Comparison of ENCODE assay signal across 9 cellular contexts in the genomic region with DNA sequence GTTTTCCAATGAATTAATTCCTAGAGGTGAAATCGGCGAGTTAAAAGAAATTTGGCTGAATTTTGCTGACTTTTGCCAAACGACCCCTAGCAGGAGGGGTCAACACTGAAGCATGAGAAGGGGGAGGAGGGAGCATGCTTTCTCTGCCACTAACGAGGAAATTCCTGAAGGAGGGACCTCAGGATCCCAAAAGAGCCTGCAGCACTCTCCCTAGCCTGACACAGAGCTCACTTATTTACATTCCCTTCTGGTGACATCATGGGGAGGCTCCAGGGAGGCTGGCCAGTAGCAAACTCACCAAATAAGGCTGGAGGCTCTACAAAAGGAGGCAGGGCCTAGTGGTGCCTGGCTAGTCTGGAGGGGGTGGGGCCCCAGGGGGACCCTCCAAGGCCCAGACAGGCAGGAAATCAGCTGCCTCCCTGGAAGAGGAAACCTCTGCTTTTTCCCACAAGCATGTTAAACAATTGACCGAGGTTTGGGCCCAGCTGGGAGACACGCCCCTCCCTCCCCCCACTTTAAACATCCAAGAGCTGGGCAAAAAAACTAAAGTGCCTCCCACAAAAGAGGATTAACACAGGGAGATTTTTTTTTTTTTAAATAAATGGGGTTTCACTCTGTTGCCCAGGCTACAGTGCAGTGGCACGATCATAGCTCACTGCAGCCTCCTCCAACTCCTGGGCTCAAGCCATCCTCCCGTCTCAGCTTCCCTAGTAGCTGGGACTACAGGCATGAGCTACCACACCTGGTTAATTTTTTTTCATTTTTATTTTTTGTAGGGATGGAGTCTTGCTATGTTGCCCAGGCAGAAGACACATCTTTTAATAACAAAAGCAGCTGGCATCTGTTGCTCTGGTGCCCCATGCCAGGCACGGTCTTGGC. TPM values are rescaled to one million over a fixed set of nuclear protein-coding genes. Genes with fewer than 3 reads are reported as not detected.
DNase-seq lines count a peak whose midpoint lies in the region; ATAC-seq and TF ChIP-seq lines count a peak whose summit lies in the region.
"Had no signal": no experiment of that assay in that cellular context is flagged by ENCODE, and none has a peak within 500 bp of the region (broad histone marks: within the 10 kb centered on the region; RNA-seq: fewer than 3 reads in every experiment).

No MANE protein-coding gene starts in this region.

- DNase-seq in CD8-positive, alpha-beta memory T cell, result no peak
- peak; percentile 96 for DNase-seq in HuH-7.5 (ENCODE audit: low spot score)
- no peak for DNase-seq in activated T-helper 2 cell treated with anti-CD3 and anti-CD28 coated beads, Interferon-gamma antibody, Interleukin-2, Interleukin-4, amounts not matched to agents 10 μg/mL and 5 μg/mL and 100 μg/mL, durations not matched to agents 14 hours and 24 hours and 36 hours (ENCODE audit: low spot score)
- DNase-seq in Right ventricle myocardium superior, result peak; percentile 91
- peak; percentile 85 to 91 (median 88) for DNase-seq in ovary
- DNase-seq in inferior parietal cortex (ENCODE audit: extremely low spot score), result no peak
- DNase-seq in germinal center (ENCODE audit: low spot score), result no peak
- no peak for DNase-seq in NCI-H1417 treated with DMSO at 0.1 percent for 48 hours (lab: John Stamatoyannopoulos, UW)

- H3K36me3 ChIP-seq in CD8-positive, alpha-beta memory T cell (ENCODE audit: insufficient read depth, low read length), result peaks cover 8% of the 10 kb centered on the region
- H3K36me3 ChIP-seq in ovary, result no peaks in the 10 kb centered on the region

- H3K4me3 ChIP-seq in CD8-positive, alpha-beta memory T cell (ENCODE audit: low read length), result no peak overlapping the region
- no peak overlapping the region for H3K4me3 ChIP-seq in ovary

- H3K9me3 Mint-ChIP-seq in CD8-positive, alpha-beta memory T cell, result no peaks in the 10 kb centered on the region
- H3K9me3 Mint-ChIP-seq in activated T-helper 2 cell treated with anti-CD3 and anti-CD28 coated beads, Interferon-gamma antibody, Interleukin-2, Interleukin-4, amounts not matched to agents 10 μg/mL and 5 μg/mL and 100 μg/mL, durations not matched to agents 14 hours and 24 hours and 36 hours, result no peaks in the 10 kb centered on the region

- peak overlapping the region; percentile 84 for H3K27ac ChIP-seq in CD8-positive, alpha-beta memory T cell (ENCODE audit: low read depth, low read length)
- peak overlapping the region; percentile 14 to 78 for H3K27ac ChIP-seq in ovary

- H3K27me3 ChIP-seq in CD8-positive, alpha-beta memory T cell (ENCODE audit: insufficient read depth, low read length, poor library complexity, severe bottlenecking), result no peaks in the 10 kb centered on the region
- H3K27me3 ChIP-seq in ovary, result no peaks in the 10 kb centered on the region

- peaks cover 21 to 42% (median 38%) of the 10 kb centered on the region in 3 donors for H3K4me1 Mint-ChIP-seq in CD8-positive, alpha-beta memory T cell
- peaks cover 17% of the 10 kb centered on the region for H3K4me1 Mint-ChIP-seq in activated T-helper 2 cell treated with anti-CD3 and anti-CD28 coated beads, Interferon-gamma antibody, Interleukin-2, Interleukin-4, amounts not matched to agents 10 μg/mL and 5 μg/mL and 100 μg/mL, durations not matched to agents 14 hours and 24 hours and 36 hours (ENCODE audit: low read depth)

- no peak for TF ChIP-seq CTCF in ovary (IDR thresholded peaks at IDR 0.05)

- WGBS in ovary, 3 donors, result 3 to 9% (median 6%) methylated on average over 9 of the region's 9 CpGs

- H3K27ac Mint-ChIP-seq in CD8-positive, alpha-beta memory T cell, result peak overlapping the region in 6 of 8 donors; percentile 27 to 90 (median 84)
- no peak overlapping the region for H3K27ac Mint-ChIP-seq in activated T-helper 2 cell treated with anti-CD3 and anti-CD28 coated beads, Interferon-gamma antibody, Interleukin-2, Interleukin-4, amounts not matched to agents 10 μg/mL and 5 μg/mL and 100 μg/mL, durations not matched to agents 14 hours and 24 hours and 36 hours

- peak overlapping the region; percentile 20 to 95 (median 89) for H3K4me3 Mint-ChIP-seq in CD8-positive, alpha-beta memory T cell
- peak overlapping the region; percentile 91 for H3K4me3 Mint-ChIP-seq in activated T-helper 2 cell treated with anti-CD3 and anti-CD28 coated beads, Interferon-gamma antibody, Interleukin-2, Interleukin-4, amounts not matched to agents 10 μg/mL and 5 μg/mL and 100 μg/mL, durations not matched to agents 14 hours and 24 hours and 36 hours (ENCODE audit: low read depth)

- intact Hi-C loops in activated T-helper 2 cell treated with anti-CD3 and anti-CD28 coated beads, Interferon-gamma antibody, Interleukin-2, Interleukin-4, amounts not matched to agents 10 μg/mL and 5 μg/mL and 100 μg/mL, durations not matched to agents 14 hours and 24 hours and 36 hours (cut with micrococcal nuclease), result no loop called here
- intact Hi-C loops in Right ventricle myocardium superior (cut with DNase I) (no loop called here), ovary (cut with DNase I) (no loop called here)

- peak; percentile 78 for ATAC-seq in Right ventricle myocardium superior (ENCODE audit: poor library complexity)

- peaks cover 0 to 51% (median 2%) of the 10 kb centered on the region in 3 donors for H3K36me3 Mint-ChIP-seq in CD8-positive, alpha-beta memory T cell
- H3K36me3 Mint-ChIP-seq in activated T-helper 2 cell treated with anti-CD3 and anti-CD28 coated beads, Interferon-gamma antibody, Interleukin-2, Interleukin-4, amounts not matched to agents 10 μg/mL and 5 μg/mL and 100 μg/mL, durations not matched to agents 14 hours and 24 hours and 36 hours (ENCODE audit: low read depth), result peaks cover 37% of the 10 kb centered on the region

- CTCF ChIA-PET in CD8-positive, alpha-beta memory T cell (lab: Charles Lee), result interaction anchor here (1.1 kb wide), 1 partner anchor 19 kb away, joined by 9 read pairs; no protein-coding TSS in a partner anchor

- POLR2A ChIA-PET in CD8-positive, alpha-beta memory T cell (lab: Charles Lee), result no interaction called here

- no peak for TF ChIP-seq POLR2A in ovary (IDR thresholded peaks at IDR 0.05)

- H3K27me3 Mint-ChIP-seq in CD8-positive, alpha-beta memory T cell, result no peaks in the 10 kb centered on the region
- no peaks in the 10 kb centered on the region for H3K27me3 Mint-ChIP-seq in activated T-helper 2 cell treated with anti-CD3 and anti-CD28 coated beads, Interferon-gamma antibody, Interleukin-2, Interleukin-4, amounts not matched to agents 10 μg/mL and 5 μg/mL and 100 μg/mL, durations not matched to agents 14 hours and 24 hours and 36 hours (ENCODE audit: low read depth)

- H3K9me3 ChIP-seq in CD8-positive, alpha-beta memory T cell (ENCODE audit: low read length), result no peaks in the 10 kb centered on the region
- no peaks in the 10 kb centered on the region for H3K9me3 ChIP-seq in ovary

- peaks cover 18% of the 10 kb centered on the region for H3K4me1 ChIP-seq in CD8-positive, alpha-beta memory T cell (ENCODE audit: insufficient read depth, low read length)
- peaks cover 11% of the 10 kb centered on the region for H3K4me1 ChIP-seq in ovary (ENCODE audit: insufficient read depth)

- TF ChIP-seq EP300 in ovary (IDR thresholded peaks at IDR 0.05), result peak; percentile 21

RNA-seq across cellular contexts. Expression of gene DAPK3, which starts 2.1 kb away (rescaled TPM):
- 10 to 100 TPM; 42.5 to 44.9 TPM for total RNA-seq in CD8-positive, alpha-beta memory T cell
- polyA plus RNA-seq in CD8-positive, alpha-beta memory T cell, result 38.5 TPM
- total RNA-seq in activated T-helper 2 cell treated with anti-CD3 and anti-CD28 coated beads, Interferon-gamma antibody, Interleukin-2, Interleukin-4, amounts not matched to agents 10 μg/mL and 5 μg/mL and 100 μg/mL, durations not matched to agents 14 hours and 24 hours and 36 hours, result 40.1 and 43.3 TPM in 2 replicates
- total RNA-seq in Right ventricle myocardium superior (70.5 TPM), ovary (100 to 1,000 TPM in 1 of 7 donors, 10 to 100 TPM in 6; 46.3 to 101 (median 57.0) TPM)
- polyA plus RNA-seq in ovary, result 10 to 100 TPM in 1 of 2 donors, 1 to 10 TPM in 1; 8.3 to 66.5 TPM

RNA-seq across cellular contexts. Expression of gene EEF2, which starts 16.5 kb away (rescaled TPM):
- total RNA-seq in CD8-positive, alpha-beta memory T cell, result 1,000 to 10,000 TPM; 3,106 to 3,129 TPM
- 533 TPM for polyA plus RNA-seq in CD8-positive, alpha-beta memory T cell
- 2,377 and 2,451 TPM in 2 replicates for total RNA-seq in activated T-helper 2 cell treated with anti-CD3 and anti-CD28 coated beads, Interferon-gamma antibody, Interleukin-2, Interleukin-4, amounts not matched to agents 10 μg/mL and 5 μg/mL and 100 μg/mL, durations not matched to agents 14 hours and 24 hours and 36 hours
- total RNA-seq in Right ventricle myocardium superior, result 1,974 TPM
- total RNA-seq in ovary, result 1,000 to 10,000 TPM; 1,491 to 4,634 (median 4,119) TPM
- 1,000 to 10,000 TPM; 2,682 to 3,932 TPM for polyA plus RNA-seq in ovary

RNA-seq across cellular contexts. Expression of gene NMRK2, which starts 35.9 kb away (rescaled TPM):
- total RNA-seq in CD8-positive, alpha-beta memory T cell, result not detected
- polyA plus RNA-seq in CD8-positive, alpha-beta memory T cell, result not detected
- total RNA-seq in activated T-helper 2 cell treated with anti-CD3 and anti-CD28 coated beads, Interferon-gamma antibody, Interleukin-2, Interleukin-4, amounts not matched to agents 10 μg/mL and 5 μg/mL and 100 μg/mL, durations not matched to agents 14 hours and 24 hours and 36 hours, result not detected in 2 replicates
- total RNA-seq in Right ventricle myocardium superior, result 589 TPM
- total RNA-seq in ovary, result under 1 TPM in 3 of 7 donors, not detected in 4; 0.26 to 0.40 (median 0.40) TPM
- under 1 TPM in 1 of 2 donors, not detected in 1; 0.93 TPM for polyA plus RNA-seq in ovary
- total RNA-seq: T-helper 2 cell treated with Interferon-gamma antibody and Interleukin-4, amounts not matched to agents 100 ng/mL and 5 ng/mL, for 36 hours had no signal

RNA-seq across cellular contexts. Expression of gene PIAS4, which starts 38.7 kb away (rescaled TPM):
- 10 to 100 TPM; 29.1 to 33.8 TPM for total RNA-seq in CD8-positive, alpha-beta memory T cell
- 6.3 TPM for polyA plus RNA-seq in CD8-positive, alpha-beta memory T cell
- 31.5 and 36.3 TPM in 2 replicates for total RNA-seq in activated T-helper 2 cell treated with anti-CD3 and anti-CD28 coated beads, Interferon-gamma antibody, Interleukin-2, Interleukin-4, amounts not matched to agents 10 μg/mL and 5 μg/mL and 100 μg/mL, durations not matched to agents 14 hours and 24 hours and 36 hours
- total RNA-seq in Right ventricle myocardium superior (16.7 TPM), ovary (10 to 100 TPM; 11.6 to 29.7 (median 23.6) TPM)
- polyA plus RNA-seq in ovary, result 10 to 100 TPM in 1 of 2 donors, 1 to 10 TPM in 1; 5.2 to 18.9 TPM

Comparison
In these comparisons a context has a peak if more than half of its experiments do, and no peak if none do; other contexts are left out.
1. DNase-seq: peak in HuH-7.5 (single experiment), Right ventricle myocardium superior (single experiment) and ovary (5 of 5); none in CD8-positive, alpha-beta memory T cell (0 of 5), activated T-helper 2 cell treated with anti-CD3 and anti-CD28 coated beads, Interferon-gamma antibody, Interleukin-2, Interleukin-4, amounts not matched to agents 10 μg/mL and 5 μg/mL and 100 μg/mL, durations not matched to agents 14 hours and 24 hours and 36 hours (single experiment), inferior parietal cortex (single experiment), germinal center (single experiment) and NCI-H1417 treated with DMSO at 0.1 percent for 48 hours (single experiment).
2. RNA of gene NMRK2, which starts 35.9 kb away (total RNA-seq): 589 TPM in Right ventricle myocardium superior (single experiment); 0.26 to 0.40 TPM in ovary, not detected in activated T-helper 2 cell treated with anti-CD3 and anti-CD28 coated beads, Interferon-gamma antibody, Interleukin-2, Interleukin-4, amounts not matched to agents 10 μg/mL and 5 μg/mL and 100 μg/mL, durations not matched to agents 14 hours and 24 hours and 36 hours and not detected in CD8-positive, alpha-beta memory T cell; every median in the first group is over 100 times any median in the second.